ENCODE assay signal across 8 cellular contexts in the genomic region with DNA sequence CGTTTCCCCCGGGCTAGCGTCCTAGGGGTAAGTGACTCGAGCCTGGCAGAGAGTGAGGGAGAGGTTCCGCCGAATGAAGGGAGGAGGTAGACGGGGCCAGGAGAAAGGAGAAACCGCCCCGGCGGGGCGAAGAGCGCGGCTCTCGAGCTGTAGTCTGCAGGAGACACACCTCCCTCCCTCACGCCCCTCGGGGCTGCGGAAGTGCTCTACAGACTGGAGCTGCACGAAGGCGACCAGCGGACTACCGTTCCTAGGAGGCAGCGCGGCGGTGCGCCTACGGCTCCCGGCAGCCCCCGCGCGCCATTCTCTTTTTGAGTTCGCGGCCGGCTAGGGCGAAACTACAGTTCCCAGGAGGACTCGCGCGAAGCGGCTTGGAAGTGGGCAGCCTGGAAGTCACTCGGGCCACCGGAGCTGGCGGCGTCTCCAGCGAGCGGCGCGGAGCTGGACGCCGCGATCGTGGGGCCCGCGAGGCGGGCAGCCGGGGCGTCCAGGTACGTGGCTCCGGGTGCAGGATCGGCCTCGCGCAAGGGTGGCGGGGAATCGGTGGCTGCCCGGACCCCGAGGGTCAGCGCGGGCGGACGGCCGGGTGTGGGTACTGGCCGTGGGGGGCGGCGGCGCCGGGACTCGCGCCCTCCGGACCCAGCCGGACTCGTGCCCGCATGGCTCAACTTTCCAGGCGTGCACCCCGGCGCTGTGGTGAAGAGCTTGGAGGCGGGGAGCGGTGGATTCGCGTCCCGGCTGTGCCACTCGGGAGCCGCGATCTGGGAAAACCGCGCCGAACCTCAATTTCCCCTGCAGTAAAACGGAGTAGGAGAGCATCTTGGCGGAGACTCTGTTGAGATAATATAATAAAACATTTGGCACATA. TPM values are rescaled to one million over a fixed set of nuclear protein-coding genes. Genes with fewer than 3 reads are reported as not detected.
DNase-seq lines count a peak whose midpoint lies in the region; ATAC-seq lines count a peak whose summit lies in the region.

A gene with protein sequence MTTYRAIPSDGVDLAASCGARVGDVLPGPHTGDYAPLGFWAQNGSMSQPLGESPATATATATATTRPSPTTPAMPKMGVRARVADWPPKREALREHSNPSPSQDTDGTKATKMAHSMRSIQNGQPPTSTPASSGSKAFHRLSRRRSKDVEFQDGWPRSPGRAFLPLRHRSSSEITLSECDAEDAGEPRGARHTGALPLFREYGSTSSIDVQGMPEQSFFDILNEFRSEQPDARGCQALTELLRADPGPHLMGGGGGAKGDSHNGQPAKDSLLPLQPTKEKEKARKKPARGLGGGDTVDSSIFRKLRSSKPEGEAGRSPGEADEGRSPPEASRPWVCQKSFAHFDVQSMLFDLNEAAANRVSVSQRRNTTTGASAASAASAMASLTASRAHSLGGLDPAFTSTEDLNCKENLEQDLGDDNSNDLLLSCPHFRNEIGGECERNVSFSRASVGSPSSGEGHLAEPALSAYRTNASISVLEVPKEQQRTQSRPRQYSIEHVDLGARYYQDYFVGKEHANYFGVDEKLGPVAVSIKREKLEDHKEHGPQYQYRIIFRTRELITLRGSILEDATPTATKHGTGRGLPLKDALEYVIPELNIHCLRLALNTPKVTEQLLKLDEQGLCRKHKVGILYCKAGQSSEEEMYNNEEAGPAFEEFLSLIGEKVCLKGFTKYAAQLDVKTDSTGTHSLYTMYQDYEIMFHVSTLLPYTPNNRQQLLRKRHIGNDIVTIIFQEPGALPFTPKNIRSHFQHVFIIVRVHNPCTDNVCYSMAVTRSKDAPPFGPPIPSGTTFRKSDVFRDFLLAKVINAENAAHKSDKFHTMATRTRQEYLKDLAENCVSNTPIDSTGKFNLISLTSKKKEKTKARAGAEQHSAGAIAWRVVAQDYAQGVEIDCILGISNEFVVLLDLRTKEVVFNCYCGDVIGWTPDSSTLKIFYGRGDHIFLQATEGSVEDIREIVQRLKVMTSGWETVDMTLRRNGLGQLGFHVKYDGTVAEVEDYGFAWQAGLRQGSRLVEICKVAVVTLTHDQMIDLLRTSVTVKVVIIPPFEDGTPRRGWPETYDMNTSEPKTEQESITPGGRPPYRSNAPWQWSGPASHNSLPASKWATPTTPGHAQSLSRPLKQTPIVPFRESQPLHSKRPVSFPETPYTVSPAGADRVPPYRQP (N-terminal part only) (plus strand): TSS at position 341 of the 867 bp plus-strand sequence. CDS start 174,358 bp downstream, outside the sequence.

- peak within 1 kb of the TSS; percentile 95 for H3K27ac ChIP-seq in Karpas-422 (ENCODE audit: low read length)
- peak within 1 kb of the TSS; percentile 89 for H3K27ac ChIP-seq in naive thymus-derived CD4-positive, alpha-beta T cell (ENCODE audit: low read depth, low read length)

- peaks cover 60% of the 10 kb centered on the region for H3K4me1 ChIP-seq in Karpas-422 (ENCODE audit: low read length)
- peaks cover 6 to 9% of the 10 kb centered on the region in 2 donors for H3K4me1 ChIP-seq in naive thymus-derived CD4-positive, alpha-beta T cell (ENCODE audit: control insufficient read depth in 2 of 2, insufficient read depth in 2 of 2, low read length in 2 of 2)

- POLR2A ChIA-PET in naive thymus-derived CD4-positive, alpha-beta T cell (lab: Charles Lee) = interaction anchor here (0.7 to 2.9 kb wide), 12 partner anchors 10 to 1692 kb away, joined by 3 to 18 read pairs (median 5); a partner anchor contains a TSS

- DNase-seq in DMS79 treated with DMSO at 0.1 percent for 48 hours (lab: John Stamatoyannopoulos, UW) (peak; percentile 94), Karpas-422 (peak; percentile 98), RKO (ENCODE audit: low spot score) (peak; percentile 95), fibroblast of gingiva (ENCODE audit: low read depth) (peak; percentile 93)
- DNase-seq in activated T-helper 1 cell treated with anti-CD3 and anti-CD28 coated beads, Interleukin-12 subunit alpha, Interleukin-12 subunit beta, Interleukin-2, Interleukin-4 antibody, amounts not matched to agents 30 ng/mL and 10 ng/mL and 1 ng/mL, durations not matched to agents 14 hours and 24 hours and 36 hours (ENCODE audit: low spot score) = peak; percentile 91
- DNase-seq in naive thymus-derived CD4-positive, alpha-beta T cell = peak; percentile 77 to 91 (median 89)
- DNase-seq in stimulated activated naive CD4-positive, alpha-beta T cell (lab: John Stamatoyannopoulos, UW) = peak; percentile 79 to 88 (median 86)

- H3K4me2 ChIP-seq in Karpas-422 (ENCODE audit: low read depth, low read length, poor library complexity, severe bottlenecking) = peak within 1 kb of the TSS; percentile 77

- CTCF ChIA-PET in naive thymus-derived CD4-positive, alpha-beta T cell (lab: Charles Lee) = interaction anchor here (0.7 to 1.5 kb wide), 4 partner anchors 12 to 467 kb away, joined by 3 to 5 read pairs (median 3); a partner anchor contains a TSS

- no peaks in the 10 kb centered on the region for H3K9me3 Mint-ChIP-seq in activated T-helper 1 cell treated with anti-CD3 and anti-CD28 coated beads, Interleukin-12 subunit alpha, Interleukin-12 subunit beta, Interleukin-2, Interleukin-4 antibody, amounts not matched to agents 30 ng/mL and 10 ng/mL and 1 ng/mL, durations not matched to agents 14 hours and 24 hours and 36 hours
- H3K9me3 Mint-ChIP-seq in naive thymus-derived CD4-positive, alpha-beta T cell = no peaks in the 10 kb centered on the region

- H3K9me2 ChIP-seq in Karpas-422 (replicated peaks; ENCODE audit: insufficient read depth, low read length) = no peaks in the 10 kb centered on the region

- H4K20me1 ChIP-seq in Karpas-422 (ENCODE audit: insufficient read depth, low read depth, low read length) = no peaks in the 10 kb centered on the region

- peak within 1 kb of the TSS; percentile 99 for H3K9ac ChIP-seq in Karpas-422 (ENCODE audit: low read length)

- H3K36me3 ChIP-seq in Karpas-422 (ENCODE audit: insufficient read depth, low read length) = peaks cover 11% of the 10 kb centered on the region; the same call in 1 of the 2 replicates
- H3K36me3 ChIP-seq in naive thymus-derived CD4-positive, alpha-beta T cell (ENCODE audit: control insufficient read depth in 2 of 3, insufficient read depth in 3 of 3, low read length in 3 of 3) = peaks cover 0 to 4% (median 0%) of the 10 kb centered on the region in 3 experiments

- H3K4me3 Mint-ChIP-seq in activated T-helper 1 cell treated with anti-CD3 and anti-CD28 coated beads, Interleukin-12 subunit alpha, Interleukin-12 subunit beta, Interleukin-2, Interleukin-4 antibody, amounts not matched to agents 30 ng/mL and 10 ng/mL and 1 ng/mL, durations not matched to agents 14 hours and 24 hours and 36 hours = peak within 1 kb of the TSS; percentile 93
- H3K4me3 Mint-ChIP-seq in naive thymus-derived CD4-positive, alpha-beta T cell = peak within 1 kb of the TSS; percentile 69 to 96 (median 90)

- H3K27ac Mint-ChIP-seq in activated T-helper 1 cell treated with anti-CD3 and anti-CD28 coated beads, Interleukin-12 subunit alpha, Interleukin-12 subunit beta, Interleukin-2, Interleukin-4 antibody, amounts not matched to agents 30 ng/mL and 10 ng/mL and 1 ng/mL, durations not matched to agents 14 hours and 24 hours and 36 hours = peak within 1 kb of the TSS; percentile 68
- H3K27ac Mint-ChIP-seq in naive thymus-derived CD4-positive, alpha-beta T cell = peak within 1 kb of the TSS; percentile 67 to 95 (median 90)

- H3K27me3 ChIP-seq in Karpas-422 (ENCODE audit: low read length) = no peaks in the 10 kb centered on the region
- no peaks in the 10 kb centered on the region for H3K27me3 ChIP-seq in naive thymus-derived CD4-positive, alpha-beta T cell (ENCODE audit: control insufficient read depth in 2 of 2, insufficient read depth in 2 of 2, low read length in 2 of 2)

- H3K36me3 Mint-ChIP-seq in activated T-helper 1 cell treated with anti-CD3 and anti-CD28 coated beads, Interleukin-12 subunit alpha, Interleukin-12 subunit beta, Interleukin-2, Interleukin-4 antibody, amounts not matched to agents 30 ng/mL and 10 ng/mL and 1 ng/mL, durations not matched to agents 14 hours and 24 hours and 36 hours (ENCODE audit: low read depth) = no peaks in the 10 kb centered on the region
- peaks cover 0 to 10% (median 0%) of the 10 kb centered on the region in 5 donors for H3K36me3 Mint-ChIP-seq in naive thymus-derived CD4-positive, alpha-beta T cell

- peaks cover 51% of the 10 kb centered on the region for H3K79me2 ChIP-seq in Karpas-422 (ENCODE audit: low read length)

- peak within 1 kb of the TSS; percentile 83 for H3K4me3 ChIP-seq in Karpas-422 (ENCODE audit: low read length)
- peak within 1 kb of the TSS; percentile 99 for H3K4me3 ChIP-seq in naive thymus-derived CD4-positive, alpha-beta T cell (ENCODE audit: low read length)

- H3K27me3 Mint-ChIP-seq in activated T-helper 1 cell treated with anti-CD3 and anti-CD28 coated beads, Interleukin-12 subunit alpha, Interleukin-12 subunit beta, Interleukin-2, Interleukin-4 antibody, amounts not matched to agents 30 ng/mL and 10 ng/mL and 1 ng/mL, durations not matched to agents 14 hours and 24 hours and 36 hours (ENCODE audit: insufficient read depth) = peaks cover 2% of the 10 kb centered on the region
- H3K27me3 Mint-ChIP-seq in naive thymus-derived CD4-positive, alpha-beta T cell = peaks cover 0 to 2% (median 0%) of the 10 kb centered on the region in 5 donors

- ATAC-seq in GM21825 (IDR thresholded peaks at IDR 0.05; ENCODE audit: unreplicated experiment) = peak; percentile 80
- peak; percentile 99 for ATAC-seq in naive thymus-derived CD4-positive, alpha-beta T cell

- H3K4me1 Mint-ChIP-seq in activated T-helper 1 cell treated with anti-CD3 and anti-CD28 coated beads, Interleukin-12 subunit alpha, Interleukin-12 subunit beta, Interleukin-2, Interleukin-4 antibody, amounts not matched to agents 30 ng/mL and 10 ng/mL and 1 ng/mL, durations not matched to agents 14 hours and 24 hours and 36 hours (ENCODE audit: low read depth) = peaks cover 17% of the 10 kb centered on the region
- H3K4me1 Mint-ChIP-seq in naive thymus-derived CD4-positive, alpha-beta T cell = peaks cover 24 to 39% (median 35%) of the 10 kb centered on the region in 7 donors

- intact Hi-C loops in activated T-helper 1 cell treated with anti-CD3 and anti-CD28 coated beads, Interleukin-12 subunit alpha, Interleukin-12 subunit beta, Interleukin-2, Interleukin-4 antibody, amounts not matched to agents 30 ng/mL and 10 ng/mL and 1 ng/mL, durations not matched to agents 14 hours and 24 hours and 36 hours (cut with micrococcal nuclease) = loop anchor here (1.0 to 10.0 kb wide), 14 partner anchors 95 to 990 kb away; a partner anchor contains a TSS
- intact Hi-C loops in naive thymus-derived CD4-positive, alpha-beta T cell (cut with micrococcal nuclease) = loop anchor here (1.0 to 10.0 kb wide), 19 partner anchors 128 to 1790 kb away; a partner anchor contains a TSS

- no peaks in the 10 kb centered on the region for H3K9me3 ChIP-seq in Karpas-422 (ENCODE audit: low read length)
- no peaks in the 10 kb centered on the region for H3K9me3 ChIP-seq in naive thymus-derived CD4-positive, alpha-beta T cell (ENCODE audit: control insufficient read depth in 2 of 3, low read length in 3 of 3)

- H2AFZ ChIP-seq in Karpas-422 (ENCODE audit: low read length) = peak within 1 kb of the TSS; percentile 70

RNA-seq across cellular contexts. Expression of the gene that starts here (rescaled TPM):
- total RNA-seq in Karpas-422 (2014; rRNA removed; shearing (Covaris generic); ENCODE audit: low replicate concordance) = 68.6 and 88.1 TPM in 2 replicates
- total RNA-seq in activated T-helper 1 cell treated with anti-CD3 and anti-CD28 coated beads, Interleukin-12 subunit alpha, Interleukin-12 subunit beta, Interleukin-2, Interleukin-4 antibody, amounts not matched to agents 30 ng/mL and 10 ng/mL and 1 ng/mL, durations not matched to agents 14 hours and 24 hours and 36 hours = 16.7 and 18.4 TPM in 2 replicates
- 10 to 100 TPM; 17.4 to 38.7 (median 34.8) TPM for total RNA-seq in naive thymus-derived CD4-positive, alpha-beta T cell
- polyA plus RNA-seq in naive thymus-derived CD4-positive, alpha-beta T cell = 1 to 10 TPM in 1 of 2 donors, under 1 TPM in 1; 0.91 to 2.5 TPM

Comparison
In these comparisons a context has a peak if more than half of its experiments do, and no peak if none do; other contexts are left out.
1. Peak in every context shown above with its lines: DNase-seq, ATAC-seq, H3K4me3 ChIP-seq and H3K27ac ChIP-seq.